9 cellular contexts compared by ENCODE assay signal in genomic region chr12:23949212-23950010, GRCh38. TPM values are rescaled to one million over a fixed set of nuclear protein-coding genes. Genes with fewer than 3 reads are reported as not detected.
DNase-seq lines count a peak whose midpoint lies in the region; ATAC-seq and TF ChIP-seq lines count a peak whose summit lies in the region.
"Had no signal": no experiment of that assay in that cellular context is flagged by ENCODE, and none has a peak within 500 bp of the region (broad histone marks: within the 10 kb centered on the region; RNA-seq: fewer than 3 reads in every experiment).

Gene SOX5, minus strand, starts transcription at chr12:23949670. Its CDS starts 69 bp downstream, at chr12:23949601.

- no peak for TF ChIP-seq POLR2A in breast epithelium (IDR thresholded peaks at IDR 0.05)

- no TSS peak for BruUV-seq in MCF 10A (replicated peaks; lab: Mats Ljungman, UMichigan)

- H3K27me3 ChIP-seq in breast epithelium (no peaks in the 10 kb centered on the region), brain microvascular endothelial cell (replicated peaks) (no peaks in the 10 kb centered on the region), subcutaneous abdominal adipose tissue (ENCODE audit: control insufficient read depth in 5 of 5, insufficient read depth in 4 of 5, low read length in 5 of 5) (no peaks in the 10 kb centered on the region)

- H3K9me3 ChIP-seq in breast epithelium (no peaks in the 10 kb centered on the region), subcutaneous abdominal adipose tissue (ENCODE audit: control insufficient read depth in 5 of 5, low read length in 5 of 5) (no peaks in the 10 kb centered on the region)

- H3K27ac ChIP-seq in breast epithelium (no peak within 1 kb of the TSS), brain microvascular endothelial cell (no peak within 1 kb of the TSS), subcutaneous abdominal adipose tissue (ENCODE audit: low read depth, low read length) (no peak within 1 kb of the TSS)

- H3K36me3 Mint-ChIP-seq in MCF 10A (ENCODE audit: insufficient read depth, unreplicated experiment) (no peaks in the 10 kb centered on the region), immature natural killer cell (no peaks in the 10 kb centered on the region)
- H3K36me3 Mint-ChIP-seq: CD4-positive, CD25-positive, alpha-beta regulatory T cell had no signal

- H3K27ac Mint-ChIP-seq in MCF 10A (ENCODE audit: low read depth, unreplicated experiment) (no peak within 1 kb of the TSS), immature natural killer cell (no peak within 1 kb of the TSS)
- H3K27ac Mint-ChIP-seq: CD4-positive, CD25-positive, alpha-beta regulatory T cell had no signal

- no peak within 1 kb of the TSS for H3K4me3 Mint-ChIP-seq in MCF 10A (ENCODE audit: unreplicated experiment)
- H3K4me3 Mint-ChIP-seq in immature natural killer cell, result no peak within 1 kb of the TSS
- H3K4me3 Mint-ChIP-seq: CD4-positive, CD25-positive, alpha-beta regulatory T cell had no signal

- no peak for DNase-seq in breast epithelium (ENCODE audit: low spot score in 2 of 2)
- DNase-seq in MCF 10A (ENCODE audit: unreplicated experiment), result no peak
- DNase-seq in brain microvascular endothelial cell, result peak; percentile 59
- DNase-seq in islet precursor cell, result peak; percentile 94
- no peak for DNase-seq in activated naive CD4-positive, alpha-beta T cell (lab: John Stamatoyannopoulos, UW)
- DNase-seq in immature natural killer cell, result no peak
- DNase-seq: CD4-positive, CD25-positive, alpha-beta regulatory T cell had no signal

- H3K4me1 ChIP-seq in breast epithelium, result no peaks in the 10 kb centered on the region
- H3K4me1 ChIP-seq in subcutaneous abdominal adipose tissue (ENCODE audit: control insufficient read depth in 5 of 5, insufficient read depth in 5 of 5, low read length in 5 of 5), result peaks cover 0 to 23% (median 16%) of the 10 kb centered on the region in 5 donors

- no peak for ATAC-seq in GM21381 (IDR thresholded peaks at IDR 0.05; ENCODE audit: unreplicated experiment)

- H3K36me3 ChIP-seq in breast epithelium (no peaks in the 10 kb centered on the region), brain microvascular endothelial cell (replicated peaks) (no peaks in the 10 kb centered on the region), subcutaneous abdominal adipose tissue (ENCODE audit: control insufficient read depth in 5 of 5, insufficient read depth in 5 of 5, low read length in 5 of 5) (no peaks in the 10 kb centered on the region)

- no peaks in the 10 kb centered on the region for H3K4me1 Mint-ChIP-seq in MCF 10A (ENCODE audit: insufficient read depth, unreplicated experiment)
- H3K4me1 Mint-ChIP-seq in immature natural killer cell, result no peaks in the 10 kb centered on the region
- H3K4me1 Mint-ChIP-seq: CD4-positive, CD25-positive, alpha-beta regulatory T cell had no signal

- H3K4me3 ChIP-seq in breast epithelium, result peak within 1 kb of the TSS; percentile 41 to 64 (median 46)
- peak within 1 kb of the TSS; percentile 59 for H3K4me3 ChIP-seq in brain microvascular endothelial cell (ENCODE audit: low read depth, low read length)
- H3K4me3 ChIP-seq in subcutaneous abdominal adipose tissue (ENCODE audit: low read depth in 1 of 5, low read length in 5 of 5), result peak within 1 kb of the TSS; percentile 53 to 82 (median 59)

- TF ChIP-seq CTCF in breast epithelium (IDR thresholded peaks at IDR 0.05), result no peak
- no peak for TF ChIP-seq CTCF in MCF 10A (IDR thresholded peaks at IDR 0.05; ENCODE audit: unreplicated experiment)
- peak; percentile 2 for TF ChIP-seq CTCF in brain microvascular endothelial cell (IDR thresholded peaks at IDR 0.05; ENCODE audit: low read depth, low read length, missing control alignments)

- POLR2A ChIA-PET in MCF 10A (lab: Yijun Ruan, JAX), result no interaction called here

- peak within 1 kb of the TSS; percentile 16 to 68 (median 46) for H3K9ac ChIP-seq in subcutaneous abdominal adipose tissue (ENCODE audit: low read length in 5 of 5)

- intact Hi-C loops in breast epithelium (cut with DNase I; ENCODE audit: low total_unique reads) (no loop called here), MCF 10A (cut with micrococcal nuclease) (no loop called here)

- in situ Hi-C loops in brain microvascular endothelial cell (cut with HindIII; ENCODE audit: low pct_ligation_motif_present, low sequenced_read_pairs), result no loop called here

- H3K9me3 Mint-ChIP-seq in MCF 10A (ENCODE audit: unreplicated experiment) (no peaks in the 10 kb centered on the region), immature natural killer cell (peaks cover 0 to 3% (median 0%) of the 10 kb centered on the region in 6 donors)

- CTCF ChIA-PET in MCF 10A (lab: Yijun Ruan, JAX), result interaction anchor here (0.6 to 0.7 kb wide), 2 partner anchors 658 to 977 kb away, joined by 3 to 4 read pairs; no protein-coding TSS in a partner anchor

- peaks cover 17% of the 10 kb centered on the region for H3K27me3 Mint-ChIP-seq in MCF 10A (ENCODE audit: insufficient read depth, unreplicated experiment)
- H3K27me3 Mint-ChIP-seq in immature natural killer cell (ENCODE audit: low read depth in 3 of 3), result no peaks in the 10 kb centered on the region

RNA-seq across cellular contexts. Expression of gene SOX5, which starts in this region (rescaled TPM):
- total RNA-seq in breast epithelium, result 10 to 100 TPM; 10.5 to 42.1 (median 11.7) TPM
- total RNA-seq in MCF 10A (2022), result 0.91 and 0.98 TPM in 2 replicates
- not detected for polyA plus RNA-seq in immature natural killer cell
- total RNA-seq: CD4-positive, CD25-positive, alpha-beta regulatory T cell had no signal
- polyA plus RNA-seq: CD4-positive, CD25-positive, alpha-beta regulatory T cell had no signal

Comparison
In these comparisons a context has a peak if more than half of its experiments do, and no peak if none do; other contexts are left out.
1. DNase-seq: peak in brain microvascular endothelial cell (single experiment) and islet precursor cell (single experiment); none in breast epithelium (0 of 2), MCF 10A (single experiment), activated naive CD4-positive, alpha-beta T cell (0 of 4) and immature natural killer cell (0 of 3).
2. Peak in every context shown above with its lines, with median percentiles within 50 percentile points of each other: H3K4me3 ChIP-seq.